ENCODE assay signal across 23 cellular contexts in the genomic region with DNA sequence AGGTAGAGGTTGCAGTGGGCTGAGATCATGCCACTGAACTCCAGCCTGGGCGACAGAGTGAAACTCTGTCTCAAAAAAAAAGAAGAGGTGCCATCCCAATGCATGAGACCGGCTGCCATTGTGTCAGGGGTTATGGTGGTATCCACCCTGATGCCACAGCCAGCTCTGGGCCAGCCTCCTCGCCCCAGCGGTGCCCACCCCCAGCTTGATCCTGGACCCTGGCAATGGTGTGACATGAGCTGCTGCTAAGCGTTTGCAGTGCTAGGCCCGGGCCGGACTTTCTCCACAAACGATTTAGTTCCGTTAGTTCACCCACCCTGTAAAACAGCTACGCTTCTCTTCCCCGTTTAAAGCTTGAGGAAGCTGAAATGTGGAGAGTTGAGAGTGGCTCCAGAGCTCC.
"Had no signal": no experiment of that assay in that cellular context is flagged by ENCODE, and none has a peak within 500 bp of the region (broad histone marks: within the 10 kb centered on the region; RNA-seq: fewer than 3 reads in every experiment).

No MANE protein-coding gene starts in this region.

- H3K4me3 Mint-ChIP-seq: activated naive CD8-positive, alpha-beta T cell treated with anti-CD3 and anti-CD28 coated beads, Interleukin-2, amount 10 ng/mL, durations not matched to agents 7 days and 5 days; activated T-cell treated with anti-CD3 and anti-CD28 coated beads, Interleukin-2, amount 50 U/mL, for 4 hours; mesothelial cell of epicardium; natural killer cell had no signal

- H3K36me3 ChIP-seq: colonic mucosa, ovary, right atrium auricular region had no signal

- ATAC-seq: activated T-cell treated with anti-CD3 and anti-CD28 coated beads, Interleukin-2, amount 50 U/mL, for 4 hours; left ventricle myocardium superior; natural killer cell; psoas muscle had no signal

- H3K27me3 ChIP-seq: colonic mucosa, esophagus muscularis mucosa, ovary, right atrium auricular region, spleen had no signal

- H3K27ac ChIP-seq: colonic mucosa, esophagus muscularis mucosa, ovary, psoas muscle, right atrium auricular region had no signal

- H3K9me3 ChIP-seq: colonic mucosa, esophagus muscularis mucosa, ovary, psoas muscle, right atrium auricular region, spleen had no signal

- H3K36me3 Mint-ChIP-seq: activated naive CD8-positive, alpha-beta T cell treated with anti-CD3 and anti-CD28 coated beads, Interleukin-2, amount 10 ng/mL, durations not matched to agents 7 days and 5 days; mesothelial cell of epicardium; natural killer cell had no signal

- H3K4me1 ChIP-seq: colonic mucosa had no signal

- H3K4me3 ChIP-seq: colonic mucosa, esophagus muscularis mucosa, ovary, psoas muscle, right atrium auricular region, spleen had no signal

- H3K27ac Mint-ChIP-seq: activated naive CD8-positive, alpha-beta T cell treated with anti-CD3 and anti-CD28 coated beads, Interleukin-2, amount 10 ng/mL, durations not matched to agents 7 days and 5 days; activated T-helper 2 cell treated with anti-CD3 and anti-CD28 coated beads, Interferon-gamma antibody, Interleukin-2, Interleukin-4, amounts not matched to agents 10 μg/mL and 5 μg/mL and 100 μg/mL, durations not matched to agents 14 hours and 24 hours and 36 hours; mesothelial cell of epicardium had no signal

- DNase-seq: activated CD4-positive, alpha-beta T cell treated with anti-CD3 and anti-CD28 coated beads for 4 hours; activated CD4-positive, alpha-beta T cell treated with anti-CD3 and anti-CD28 coated beads, Interleukin-2, amount 50 U/mL, for 48 hours; activated CD4-positive, CD25-positive, alpha-beta regulatory T cell; activated CD8-positive, alpha-beta memory T cell treated with anti-CD3 and anti-CD28 coated beads, Interleukin-2, amount 50 U/mL, for 48 hours; activated naive CD4-positive, alpha-beta T cell treated with Interleukin-2 at 50 U/mL for 16 hours; activated naive CD8-positive, alpha-beta T cell treated with anti-CD3 and anti-CD28 coated beads, Interleukin-2, amount 10 ng/mL, durations not matched to agents 7 days and 5 days; activated T-cell treated with anti-CD3 and anti-CD28 coated beads, Interleukin-2, amount 50 U/mL, for 4 hours; amniotic stem cell; colonic mucosa; hypothalamus; left ventricle myocardium superior; mammary epithelial cell; natural killer cell; ovary; psoas muscle; spleen; stimulated activated CD4-positive, alpha-beta T cell treated with anti-CD3 and anti-CD28 coated beads, Interleukin-4, amount 100 ng/mL, for 1 hour; stimulated activated naive CD4-positive, alpha-beta T cell treated with Interleukin-2 at 50 U/mL for 16 hours; T1000 had no signal

- H3K9me3 Mint-ChIP-seq: activated naive CD8-positive, alpha-beta T cell treated with anti-CD3 and anti-CD28 coated beads, Interleukin-2, amount 10 ng/mL, durations not matched to agents 7 days and 5 days; activated T-cell treated with anti-CD3 and anti-CD28 coated beads, Interleukin-2, amount 50 U/mL, for 4 hours; activated T-helper 2 cell treated with anti-CD3 and anti-CD28 coated beads, Interferon-gamma antibody, Interleukin-2, Interleukin-4, amounts not matched to agents 10 μg/mL and 5 μg/mL and 100 μg/mL, durations not matched to agents 14 hours and 24 hours and 36 hours; mesothelial cell of epicardium; natural killer cell had no signal

- H3K27me3 Mint-ChIP-seq: activated naive CD8-positive, alpha-beta T cell treated with anti-CD3 and anti-CD28 coated beads, Interleukin-2, amount 10 ng/mL, durations not matched to agents 7 days and 5 days had no signal
